ENCODE assay signal across 17 cellular contexts in genomic region chr9:81680006-81680405, GRCh38. TPM values are rescaled to one million over a fixed set of nuclear protein-coding genes. Genes with fewer than 3 reads are reported as not detected.
"Had no signal": no experiment of that assay in that cellular context is flagged by ENCODE, and none has a peak within 500 bp of the region (broad histone marks: within the 10 kb centered on the region; RNA-seq: fewer than 3 reads in every experiment).

No MANE protein-coding gene starts in this region.

- H3K4me3 ChIP-seq: right atrium auricular region, skin epidermis had no signal

- H3K4me3 Mint-ChIP-seq: activated naive CD4-positive, alpha-beta T cell treated with anti-CD3 and anti-CD28 coated beads for 36 hours; activated naive CD8-positive, alpha-beta T cell treated with anti-CD3 and anti-CD28 coated beads, Interleukin-2, amount 50 U/mL, for 24 hours; activated T-helper 17 cell treated with anti-CD3 and anti-CD28 coated beads, Interleukin-2, amount 50 U/mL, for 72 hours had no signal

- H3K9me3 Mint-ChIP-seq: activated naive CD4-positive, alpha-beta T cell treated with anti-CD3 and anti-CD28 coated beads for 36 hours; activated naive CD8-positive, alpha-beta T cell treated with anti-CD3 and anti-CD28 coated beads, Interleukin-2, amount 50 U/mL, for 24 hours; stimulated activated naive B cell treated with anti-CD40 and anti-IgM and Interleukin-4, amounts not matched to agents 10 μg/mL and 1 μg/mL and 100 μg/mL, for 72 hours had no signal

- H3K27ac Mint-ChIP-seq: activated naive CD4-positive, alpha-beta T cell treated with anti-CD3 and anti-CD28 coated beads for 36 hours; activated naive CD8-positive, alpha-beta T cell treated with anti-CD3 and anti-CD28 coated beads, Interleukin-2, amount 50 U/mL, for 24 hours; activated T-helper 17 cell treated with anti-CD3 and anti-CD28 coated beads, Interleukin-2, amount 50 U/mL, for 72 hours; stimulated activated naive B cell treated with anti-CD40 and anti-IgM and Interleukin-4, amounts not matched to agents 10 μg/mL and 1 μg/mL and 100 μg/mL, for 72 hours had no signal

- H3K27me3 ChIP-seq: dorsolateral prefrontal cortex, right atrium auricular region had no signal

- H3K36me3 ChIP-seq: neutrophil, right atrium auricular region had no signal

- H3K4me1 Mint-ChIP-seq: activated T-helper 17 cell treated with anti-CD3 and anti-CD28 coated beads, Interleukin-2, amount 50 U/mL, for 72 hours had no signal

- H3K9me3 ChIP-seq: neutrophil, right atrium auricular region had no signal

- H3K27ac ChIP-seq: neutrophil, right atrium auricular region, skin epidermis had no signal

- ATAC-seq: activated CD4-positive, CD25-positive, alpha-beta regulatory T cell treated with anti-CD3 and anti-CD28 coated beads, Interleukin-2, amount 50 U/mL, for 24 hours; activated naive CD8-positive, alpha-beta T cell treated with anti-CD3 and anti-CD28 coated beads, Interleukin-2, amount 50 U/mL, for 24 hours; activated T-helper 17 cell treated with anti-CD3 and anti-CD28 coated beads, Interleukin-2, amount 50 U/mL, for 72 hours had no signal

- DNase-seq: activated naive CD4-positive, alpha-beta T cell treated with anti-CD3 and anti-CD28 coated beads for 36 hours; activated naive CD8-positive, alpha-beta T cell treated with anti-CD3 and anti-CD28 coated beads, Interleukin-2, amount 50 U/mL, for 24 hours; activated T-cell treated with anti-CD3 and anti-CD28 coated beads for 4 hours; aorta; dorsolateral prefrontal cortex; kidney glomerular epithelial cell; posterior cingulate gyrus; stimulated activated CD4-positive, alpha-beta T cell treated with anti-CD3 and anti-CD28 coated beads, Interleukin-15, amount 100 ng/mL, for 24 hours; stimulated activated CD4-positive, alpha-beta T cell treated with anti-CD3 and anti-CD28 coated beads, Interleukin-4, amount 100 ng/mL, for 1 hour; stimulated activated naive B cell treated with anti-CD40 and anti-IgM and Interleukin-4, amounts not matched to agents 10 μg/mL and 1 μg/mL and 100 μg/mL, for 72 hours; trophoblast cell had no signal

- H3K27me3 Mint-ChIP-seq: stimulated activated naive B cell treated with anti-CD40 and anti-IgM and Interleukin-4, amounts not matched to agents 10 μg/mL and 1 μg/mL and 100 μg/mL, for 72 hours had no signal

RNA-seq across cellular contexts. Expression of gene TLE1, which starts 9.3 kb away (rescaled TPM):
- total RNA-seq: activated CD8-positive, alpha-beta memory T cell treated with anti-CD3 and anti-CD28 coated beads for 36 hours had no signal
